In genomic region chr15:41881550-41881924, GRCh38 we compare ENCODE assay signal across 11 cellular contexts. TPM values are rescaled to one million over a fixed set of nuclear protein-coding genes. Genes with fewer than 3 reads are reported as not detected.
DNase-seq lines count a peak whose midpoint lies in the region; ATAC-seq and TF ChIP-seq lines count a peak whose summit lies in the region.
"Had no signal": no experiment of that assay in that cellular context is flagged by ENCODE, and none has a peak within 500 bp of the region (broad histone marks: within the 10 kb centered on the region; RNA-seq: fewer than 3 reads in every experiment).

No MANE protein-coding gene starts in this region.

- DNase-seq in CD4-positive, alpha-beta T cell: no peak
- DNase-seq in Peyer's patch (no peak), left ventricle myocardium superior (no peak), osteoblast (ENCODE audit: insufficient read length, low spot score, missing footprints) (no peak), OCI-M2 (lab: John Stamatoyannopoulos, UW; ENCODE audit: unreplicated experiment) (no peak), substantia nigra (lab: John Stamatoyannopoulos, UW) (no peak)
- DNase-seq: effector CD8-positive, alpha-beta T cell had no signal

- H3K36me3 ChIP-seq in Peyer's patch: no peaks in the 10 kb centered on the region
- no peaks in the 10 kb centered on the region for H3K36me3 ChIP-seq in osteoblast (ENCODE audit: insufficient read depth, low read length)

- no peaks in the 10 kb centered on the region for H3K9me3 ChIP-seq in CD4-positive, alpha-beta T cell (ENCODE audit: control insufficient read depth, low read length)
- H3K9me3 ChIP-seq in Peyer's patch (no peaks in the 10 kb centered on the region), osteoblast (ENCODE audit: low read depth, low read length) (no peaks in the 10 kb centered on the region)

- H3K9me3 Mint-ChIP-seq in CD4-positive, alpha-beta T cell: no peaks in the 10 kb centered on the region
- H3K9me3 Mint-ChIP-seq: T-helper 2 cell treated with Interferon-gamma antibody and Interleukin-4, amounts not matched to agents 5 μg/mL and 100 μg/mL, for 36 hours had no signal

- no peak for ATAC-seq in CD4-positive, alpha-beta T cell (ENCODE audit: poor library complexity)
- ATAC-seq in left ventricle myocardium superior (peak; percentile 21), HG02884 (IDR thresholded peaks at IDR 0.05; ENCODE audit: unreplicated experiment) (no peak), HG03469 (IDR thresholded peaks at IDR 0.05; ENCODE audit: unreplicated experiment) (no peak)

- peaks cover 15% of the 10 kb centered on the region for H3K27me3 Mint-ChIP-seq in CD4-positive, alpha-beta T cell

- H3K79me2 ChIP-seq in osteoblast (ENCODE audit: insufficient read depth, low read length): no peaks in the 10 kb centered on the region

- no peak for TF ChIP-seq CTCF in CD4-positive, alpha-beta T cell (IDR thresholded peaks at IDR 0.05)
- no peak for TF ChIP-seq CTCF in Peyer's patch (IDR thresholded peaks at IDR 0.05)
- TF ChIP-seq CTCF in osteoblast (IDR thresholded peaks at IDR 0.05; ENCODE audit: extremely low read depth, low read depth, low read length): no peak

- no peak overlapping the region for H3K27ac Mint-ChIP-seq in CD4-positive, alpha-beta T cell
- H3K27ac Mint-ChIP-seq: T-helper 2 cell treated with Interferon-gamma antibody and Interleukin-4, amounts not matched to agents 5 μg/mL and 100 μg/mL, for 36 hours had no signal

- no peak overlapping the region for H3K27ac ChIP-seq in CD4-positive, alpha-beta T cell (ENCODE audit: low read depth, low read length)
- no peak overlapping the region for H3K27ac ChIP-seq in Peyer's patch
- H3K27ac ChIP-seq in osteoblast (ENCODE audit: low read depth, low read length): no peak overlapping the region
- H3K27ac ChIP-seq in substantia nigra (ENCODE audit: low read depth, low read length, poor library complexity, severe bottlenecking): no peak overlapping the region

- no peak for TF ChIP-seq POLR2A in Peyer's patch (IDR thresholded peaks at IDR 0.05)

- peak overlapping the region in 3 of 4 donors; percentile 27 to 47 (median 40) for H3K4me3 ChIP-seq in Peyer's patch
- peak overlapping the region; percentile 22 for H3K4me3 ChIP-seq in osteoblast (ENCODE audit: insufficient read depth, low read length)
- H3K4me3 ChIP-seq: lung had no signal

- intact Hi-C loops in CD4-positive, alpha-beta T cell (cut with DNase I, micrococcal nuclease): no loop called here
- intact Hi-C loops in left ventricle myocardium superior (cut with micrococcal nuclease): no loop called here

- no peaks in the 10 kb centered on the region for H3K36me3 Mint-ChIP-seq in CD4-positive, alpha-beta T cell (ENCODE audit: low read depth)

- peak overlapping the region; percentile 61 for H3K4me2 ChIP-seq in osteoblast (ENCODE audit: insufficient read depth, low read length)

- H2AFZ ChIP-seq in osteoblast (ENCODE audit: low read length): peak overlapping the region; percentile 74

- H3K4me1 ChIP-seq in Peyer's patch (peaks cover 0 to 13% (median 3%) of the 10 kb centered on the region in 4 donors), osteoblast (ENCODE audit: insufficient read depth, low read length) (no peaks in the 10 kb centered on the region)

- H3K4me1 Mint-ChIP-seq in CD4-positive, alpha-beta T cell (ENCODE audit: low read depth): peaks cover 9% of the 10 kb centered on the region

- peaks cover 12% of the 10 kb centered on the region for H3K27me3 ChIP-seq in CD4-positive, alpha-beta T cell (ENCODE audit: control insufficient read depth, insufficient read depth, low read length)
- H3K27me3 ChIP-seq in Peyer's patch (peaks cover 0 to 5% of the 10 kb centered on the region in 2 donors), osteoblast (ENCODE audit: insufficient read depth, low read length) (peaks cover 9% of the 10 kb centered on the region)

- H4K20me1 ChIP-seq in osteoblast (ENCODE audit: insufficient read depth, low read length): no peaks in the 10 kb centered on the region

- peak overlapping the region; percentile 54 for H3K4me3 Mint-ChIP-seq in CD4-positive, alpha-beta T cell
- H3K4me3 Mint-ChIP-seq: T-helper 2 cell treated with Interferon-gamma antibody and Interleukin-4, amounts not matched to agents 5 μg/mL and 100 μg/mL, for 36 hours had no signal

- POLR2A ChIA-PET in CD4-positive, alpha-beta T cell (lab: Charles Lee): interaction anchor here (0.7 to 1.8 kb wide), 2 partner anchors 11 to 13 kb away, joined by 3 to 4 read pairs; no protein-coding TSS in a partner anchor

- CTCF ChIA-PET in CD4-positive, alpha-beta T cell (lab: Charles Lee): no interaction called here

RNA-seq across cellular contexts. Expression of gene SPTBN5, which starts 12.3 kb away (rescaled TPM):
- total RNA-seq in CD4-positive, alpha-beta T cell: 1 to 10 TPM; 2.2 to 2.3 TPM
- total RNA-seq in Peyer's patch (1 to 10 TPM in 2 of 4 donors, under 1 TPM in 1, not detected in 1; 0.27 to 4.1 (median 1.8) TPM), left ventricle myocardium superior (3.6 TPM), osteoblast (under 0.01 and 0.36 TPM in 2 replicates)

RNA-seq across cellular contexts. Expression of gene PLA2G4B, which starts 42.9 kb away (rescaled TPM):
- 10 to 100 TPM; 33.7 to 34.6 TPM for total RNA-seq in CD4-positive, alpha-beta T cell
- 10 to 100 TPM in 3 of 4 donors, 1 to 10 TPM in 1; 7.2 to 15.3 (median 13.3) TPM for total RNA-seq in Peyer's patch
- 5.7 TPM for total RNA-seq in left ventricle myocardium superior
- total RNA-seq in osteoblast: 0.72 and 1.2 TPM in 2 replicates

RNA-seq across cellular contexts. Expression of gene JMJD7, which starts 53.6 kb away (rescaled TPM):
- 10 to 100 TPM; 35.6 to 38.4 TPM for total RNA-seq in CD4-positive, alpha-beta T cell
- total RNA-seq in Peyer's patch (10 to 100 TPM in 3 of 4 donors, 1 to 10 TPM in 1; 9.1 to 61.1 (median 13.1) TPM), left ventricle myocardium superior (16.7 TPM), osteoblast (1.2 and 1.4 TPM in 2 replicates)
